9 cellular contexts compared by ENCODE assay signal in the genomic region with DNA sequence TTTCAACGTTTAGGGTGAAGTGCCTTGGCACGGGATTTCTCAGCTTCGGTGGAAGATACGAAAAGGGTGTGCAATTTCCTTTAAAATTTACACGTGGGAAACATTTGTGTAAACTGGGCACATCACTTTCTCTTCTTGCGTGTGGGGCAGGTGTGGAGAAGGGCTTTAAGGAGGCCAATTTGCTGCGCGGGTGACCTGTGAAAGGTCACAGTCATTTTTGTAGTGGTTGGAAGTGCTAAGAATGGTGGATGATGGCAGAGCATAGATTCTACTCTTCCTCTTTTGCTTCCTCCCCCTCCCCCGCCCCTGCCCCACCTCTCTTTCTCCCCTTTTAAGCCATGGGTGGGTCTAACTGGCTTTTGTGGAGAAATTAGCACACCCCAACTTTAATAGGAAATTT. TPM values are rescaled to one million over a fixed set of nuclear protein-coding genes. Genes with fewer than 3 reads are reported as not detected.
DNase-seq lines count a peak whose midpoint lies in the region; ATAC-seq and TF ChIP-seq lines count a peak whose summit lies in the region.
"Had no signal": no experiment of that assay in that cellular context is flagged by ENCODE, and none has a peak within 500 bp of the region (broad histone marks: within the 10 kb centered on the region; RNA-seq: fewer than 3 reads in every experiment).

No MANE protein-coding gene starts in this region.

- H3K9me3 Mint-ChIP-seq in CD8-positive, alpha-beta memory T cell = peaks cover 0 to 14% (median 11%) of the 10 kb centered on the region in 5 donors
- H3K9me3 Mint-ChIP-seq in endothelial cell (ENCODE audit: unreplicated experiment) = no peaks in the 10 kb centered on the region
- H3K9me3 Mint-ChIP-seq in neural crest cell = no peaks in the 10 kb centered on the region
- H3K9me3 Mint-ChIP-seq in activated CD4-positive, alpha-beta memory T cell treated with anti-CD3 and anti-CD28 coated beads for 36 hours = peaks cover 2% of the 10 kb centered on the region

- peaks cover 29 to 30% of the 10 kb centered on the region in 2 donors for H3K27me3 Mint-ChIP-seq in CD8-positive, alpha-beta memory T cell
- H3K27me3 Mint-ChIP-seq in endothelial cell (ENCODE audit: unreplicated experiment) (peaks cover 21% of the 10 kb centered on the region), neural crest cell (ENCODE audit: low read depth) (peaks cover 56% of the 10 kb centered on the region)
- peaks cover 39% of the 10 kb centered on the region for H3K27me3 Mint-ChIP-seq in activated CD4-positive, alpha-beta memory T cell treated with anti-CD3 and anti-CD28 coated beads for 36 hours

- peaks cover 16% of the 10 kb centered on the region for H3K27me3 ChIP-seq in CD8-positive, alpha-beta memory T cell (ENCODE audit: insufficient read depth, low read length, poor library complexity, severe bottlenecking)
- peaks cover 25 to 45% (median 38%) of the 10 kb centered on the region in 3 donors for H3K27me3 ChIP-seq in gastrocnemius medialis

- H3K4me3 Mint-ChIP-seq in CD8-positive, alpha-beta memory T cell = peak overlapping the region; percentile 73 to 88 (median 83)
- H3K4me3 Mint-ChIP-seq in endothelial cell (ENCODE audit: unreplicated experiment) (peak overlapping the region; percentile 86), neural crest cell (peak overlapping the region; percentile 83)
- no peak overlapping the region for H3K4me3 Mint-ChIP-seq in activated CD4-positive, alpha-beta memory T cell treated with anti-CD3 and anti-CD28 coated beads for 36 hours

- in situ Hi-C loops in gastrocnemius medialis (cut with MboI; ENCODE audit: low sequenced_read_pairs in 4 of 4) = no loop called here

- CTCF ChIA-PET in CD8-positive, alpha-beta memory T cell (lab: Charles Lee) = no interaction called here
- CTCF ChIA-PET in activated CD4-positive, alpha-beta memory T cell treated with anti-CD3 and anti-CD28 coated beads for 36 hours (lab: Charles Lee) = no interaction called here

- H3K36me3 ChIP-seq in CD8-positive, alpha-beta memory T cell (ENCODE audit: insufficient read depth, low read length) = no peaks in the 10 kb centered on the region
- no peaks in the 10 kb centered on the region for H3K36me3 ChIP-seq in gastrocnemius medialis

- peaks cover 17 to 26% (median 26%) of the 10 kb centered on the region in 3 donors for H3K4me1 Mint-ChIP-seq in CD8-positive, alpha-beta memory T cell
- H3K4me1 Mint-ChIP-seq in endothelial cell (ENCODE audit: unreplicated experiment) (peaks cover 15% of the 10 kb centered on the region), neural crest cell (peaks cover 30% of the 10 kb centered on the region)
- H3K4me1 Mint-ChIP-seq in activated CD4-positive, alpha-beta memory T cell treated with anti-CD3 and anti-CD28 coated beads for 36 hours (ENCODE audit: low read depth) = peaks cover 21% of the 10 kb centered on the region

- H3K27ac Mint-ChIP-seq in CD8-positive, alpha-beta memory T cell = peak overlapping the region in 1 of 8 donors; percentile 54
- H3K27ac Mint-ChIP-seq in endothelial cell (ENCODE audit: unreplicated experiment) (no peak overlapping the region), neural crest cell (ENCODE audit: unreplicated experiment) (no peak overlapping the region)
- H3K27ac Mint-ChIP-seq in activated CD4-positive, alpha-beta memory T cell treated with anti-CD3 and anti-CD28 coated beads for 36 hours = no peak overlapping the region

- no peak overlapping the region for H3K27ac ChIP-seq in CD8-positive, alpha-beta memory T cell (ENCODE audit: low read depth, low read length)
- H3K27ac ChIP-seq in gastrocnemius medialis = no peak overlapping the region

- ATAC-seq in GM18873 (IDR thresholded peaks at IDR 0.05; ENCODE audit: low FRiP score, unreplicated experiment) (no peak), gastrocnemius medialis (no peak)

- TF ChIP-seq POLR2A in gastrocnemius medialis (IDR thresholded peaks at IDR 0.05) = no peak

- H3K36me3 Mint-ChIP-seq in CD8-positive, alpha-beta memory T cell = no peaks in the 10 kb centered on the region
- H3K36me3 Mint-ChIP-seq in endothelial cell (ENCODE audit: low read depth, unreplicated experiment) (no peaks in the 10 kb centered on the region), neural crest cell (ENCODE audit: low read depth) (peaks cover 26% of the 10 kb centered on the region)
- peaks cover 7% of the 10 kb centered on the region for H3K36me3 Mint-ChIP-seq in activated CD4-positive, alpha-beta memory T cell treated with anti-CD3 and anti-CD28 coated beads for 36 hours

- POLR2A ChIA-PET in CD8-positive, alpha-beta memory T cell (lab: Charles Lee) = no interaction called here
- POLR2A ChIA-PET in activated CD4-positive, alpha-beta memory T cell treated with anti-CD3 and anti-CD28 coated beads for 36 hours (lab: Charles Lee) = no interaction called here

- TF ChIP-seq CTCF in endothelial cell (IDR thresholded peaks at IDR 0.05; ENCODE audit: unreplicated experiment) (no peak), neural crest cell (conservative IDR thresholded peaks at IDR 0.05) (no peak), gastrocnemius medialis (IDR thresholded peaks at IDR 0.05 in 4 of 5, conservative IDR thresholded peaks at IDR 0.05 in 1 of 5) (no peak)

- no peaks in the 10 kb centered on the region for H3K9me3 ChIP-seq in CD8-positive, alpha-beta memory T cell (ENCODE audit: low read length)
- H3K9me3 ChIP-seq in gastrocnemius medialis = no peaks in the 10 kb centered on the region

- DNase-seq in CD8-positive, alpha-beta memory T cell = no peak
- DNase-seq in NCI-H69 (lab: John Stamatoyannopoulos, UW) (peak; percentile 72), endothelial cell (ENCODE audit: low spot score) (no peak), neural crest cell (ENCODE audit: low read depth, low spot score) (no peak), posterior vena cava (ENCODE audit: low spot score) (no peak), gastrocnemius medialis (no peak)
- DNase-seq in activated CD4-positive, alpha-beta memory T cell treated with anti-CD3 and anti-CD28 coated beads for 36 hours = no peak

- H3K4me3 ChIP-seq in CD8-positive, alpha-beta memory T cell (ENCODE audit: low read length) = no peak overlapping the region
- H3K4me3 ChIP-seq in gastrocnemius medialis = peak overlapping the region in 2 of 4 donors; percentile 35 to 42

- intact Hi-C loops in posterior vena cava (cut with DNase I) (no loop called here), gastrocnemius medialis (cut with DNase I; ENCODE audit: low total_unique reads) (no loop called here)
- intact Hi-C loops in activated CD4-positive, alpha-beta memory T cell treated with anti-CD3 and anti-CD28 coated beads for 36 hours (cut with micrococcal nuclease) = no loop called here

- H3K4me1 ChIP-seq in CD8-positive, alpha-beta memory T cell (ENCODE audit: insufficient read depth, low read length) = peaks cover 5% of the 10 kb centered on the region
- H3K4me1 ChIP-seq in gastrocnemius medialis = no peaks in the 10 kb centered on the region

RNA-seq across cellular contexts. Expression of a gene that starts 7.2 kb away (rescaled TPM):
- not detected for total RNA-seq in CD8-positive, alpha-beta memory T cell
- not detected for polyA plus RNA-seq in CD8-positive, alpha-beta memory T cell
- total RNA-seq in endothelial cell (ENCODE audit: unreplicated experiment) (0.08 TPM), neural crest cell (5.3 and 5.4 TPM in 2 replicates), posterior vena cava (under 1 TPM; 0.14 to 0.19 TPM), gastrocnemius medialis (under 1 TPM in 2 of 4 donors, not detected in 2; under 0.01 TPM)
- under 1 TPM; under 0.01 TPM for total RNA-seq in activated CD4-positive, alpha-beta memory T cell treated with anti-CD3 and anti-CD28 coated beads for 36 hours
- total RNA-seq: dermis microvascular lymphatic vessel endothelial cell had no signal
